In the genomic region with DNA sequence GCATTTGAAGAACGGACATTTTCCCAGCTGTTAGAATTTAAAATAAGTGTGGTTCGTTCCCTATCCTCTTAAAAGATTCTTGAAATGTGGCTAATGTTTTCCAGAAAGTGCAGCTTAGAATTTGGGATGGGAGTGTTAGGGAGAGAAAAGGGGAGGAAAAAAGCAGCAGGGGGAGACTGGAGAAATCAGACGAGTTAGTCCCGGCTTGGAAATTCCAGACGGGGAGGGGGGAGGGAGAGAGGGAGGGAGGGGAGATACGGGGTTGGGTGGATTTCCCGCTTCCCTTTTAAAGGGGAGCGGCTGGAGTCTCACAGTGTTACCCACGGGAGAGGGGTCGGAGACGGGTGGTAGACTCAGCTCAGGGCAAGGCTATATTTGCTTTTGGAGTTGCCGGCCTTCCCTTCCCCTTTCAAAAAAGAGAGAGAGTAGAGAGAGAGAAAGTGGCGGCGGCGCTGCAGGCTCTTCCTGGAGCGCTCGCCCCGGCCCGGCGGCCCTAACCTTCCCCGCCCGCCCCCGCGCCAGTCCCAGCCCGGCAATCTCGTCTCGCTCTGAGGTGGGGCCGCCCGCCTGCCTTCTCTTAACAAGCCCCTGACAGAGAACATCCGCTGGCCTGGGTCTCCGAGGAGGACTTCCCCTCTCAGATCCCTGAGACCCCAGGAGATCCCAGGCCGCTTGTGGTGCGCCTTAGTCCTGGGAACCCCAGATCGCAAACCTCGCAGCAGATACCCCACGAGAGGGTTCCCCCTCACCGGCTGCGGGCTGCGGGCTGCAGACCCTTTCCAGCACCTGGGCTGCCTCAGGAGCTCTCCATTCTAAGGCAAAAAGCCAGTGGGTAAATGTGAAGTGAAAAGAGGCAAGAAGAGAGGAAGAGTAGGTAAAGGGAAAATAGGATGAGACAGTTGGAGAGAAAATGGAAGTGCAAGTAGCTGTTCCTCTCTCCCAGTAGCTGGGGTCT, we compare ENCODE assay signal across 10 cellular contexts. TPM values are rescaled to one million over a fixed set of nuclear protein-coding genes. Genes with fewer than 3 reads are reported as not detected.
DNase-seq lines count a peak whose midpoint lies in the region; ATAC-seq, FAIRE-seq and TF ChIP-seq lines count a peak whose summit lies in the region.
"Had no signal": no experiment of that assay in that cellular context is flagged by ENCODE, and none has a peak within 500 bp of the region (broad histone marks: within the 10 kb centered on the region; RNA-seq: fewer than 3 reads in every experiment).

No MANE protein-coding gene starts in this region.

- TF ChIP-seq POLR2A in GM12891 (IDR thresholded peaks at IDR 0.05; ENCODE audit: low read depth, low read length): no peak

- H3K9me3 Mint-ChIP-seq in immature natural killer cell: peaks cover 0 to 5% (median 0%) of the 10 kb centered on the region in 6 donors
- H3K9me3 Mint-ChIP-seq: activated CD4-positive, alpha-beta memory T cell treated with anti-CD3 and anti-CD28 coated beads, Interleukin-2, amount 10 ng/mL, durations not matched to agents 7 days and 5 days had no signal

- peaks cover 43 to 56% (median 46%) of the 10 kb centered on the region in 3 donors for H3K27me3 Mint-ChIP-seq in immature natural killer cell (ENCODE audit: low read depth in 3 of 3)

- intact Hi-C loops in Panc1 (cut with micrococcal nuclease; ENCODE audit: unreplicated experiment): no loop called here

- peak; percentile 80 for ATAC-seq in Panc1
- no peak for ATAC-seq in left lobe of liver

- FAIRE-seq in GM12891 (lab: Jason Lieb, UNC) (no peak), RCC 7860 (lab: Jason Lieb, UNC) (no peak)

- no TSS peak for BruUV-seq in Panc1 (replicated peaks; lab: Mats Ljungman, UMichigan)

- no peaks in the 10 kb centered on the region; the same call in 1 of the 2 replicates for H3K27me3 ChIP-seq in Panc1 (ENCODE audit: control insufficient read depth, insufficient read depth, low read length)

- in situ Hi-C loops in Panc1 (cut with HindIII; ENCODE audit: low pct_unique_long_range_greater_than_20kb, low sequenced_read_pairs): no loop called here

- POLR2A ChIA-PET in Panc1 (lab: Charles Lee): interaction anchor here (0.6 kb wide), 4 partner anchors 11 to 33 kb away, joined by 3 to 12 read pairs (median 6); no protein-coding TSS in a partner anchor

- peaks cover 2% of the 10 kb centered on the region; the same call in 1 of the 2 replicates for H3K36me3 ChIP-seq in Panc1 (ENCODE audit: control insufficient read depth, insufficient read depth, low read length)

- no peak overlapping the region for H3K27ac Mint-ChIP-seq in immature natural killer cell
- H3K27ac Mint-ChIP-seq: activated CD4-positive, alpha-beta memory T cell treated with anti-CD3 and anti-CD28 coated beads, Interleukin-2, amount 10 ng/mL, durations not matched to agents 7 days and 5 days had no signal

- H3K4me1 Mint-ChIP-seq in immature natural killer cell: peaks cover under 1% of the 10 kb centered on the region in 2 donors

- H3K4me1 ChIP-seq in Panc1 (ENCODE audit: control insufficient read depth, insufficient read depth, low read length): peaks cover 57% of the 10 kb centered on the region
- H3K4me1 ChIP-seq: parathyroid adenoma had no signal

- CTCF ChIA-PET in Panc1 (lab: Charles Lee): interaction anchor here (0.6 to 1.3 kb wide), 3 partner anchors 29 to 190 kb away, joined by 4 to 10 read pairs (median 6); no protein-coding TSS in a partner anchor

- no peaks in the 10 kb centered on the region for H3K36me3 Mint-ChIP-seq in immature natural killer cell

- no peaks in the 10 kb centered on the region for H3K9me3 ChIP-seq in Panc1 (ENCODE audit: control insufficient read depth, insufficient read depth, low read depth, low read length)

- TF ChIP-seq CTCF in Panc1 (IDR thresholded peaks at IDR 0.05) (no peak), fibroblast of the aortic adventitia (IDR thresholded peaks at IDR 0.05; ENCODE audit: insufficient read depth, low read length) (no peak)

- DNase-seq in GM12891 (ENCODE audit: insufficient read length, low spot score): no peak
- DNase-seq in Panc1 (ENCODE audit: low read depth, low spot score): no peak
- no peak for DNase-seq in fibroblast of the aortic adventitia (ENCODE audit: low read depth)
- DNase-seq in retina: peak; percentile 42
- DNase-seq in RCC 7860 (ENCODE audit: low spot score): no peak
- DNase-seq in immature natural killer cell: no peak
- no peak for DNase-seq in left lobe of liver (ENCODE audit: low spot score)
- DNase-seq: activated CD4-positive, alpha-beta memory T cell treated with anti-CD3 and anti-CD28 coated beads, Interleukin-2, amount 10 ng/mL, durations not matched to agents 7 days and 5 days; PC-9 had no signal

- peak overlapping the region; percentile 34 to 57 for H3K4me3 ChIP-seq in Panc1 (ENCODE audit: low read depth in 2 of 2, low read length in 2 of 2)
- peak overlapping the region; percentile 52 for H3K4me3 ChIP-seq in fibroblast of the aortic adventitia (ENCODE audit: low read depth, low read length)
- H3K4me3 ChIP-seq: PC-9 had no signal

- H3K27ac ChIP-seq in Panc1 (ENCODE audit: low read length): peak overlapping the region; percentile 97
- H3K27ac ChIP-seq: parathyroid adenoma, PC-9 had no signal

- no peak overlapping the region for H3K4me3 Mint-ChIP-seq in immature natural killer cell
- H3K4me3 Mint-ChIP-seq: activated CD4-positive, alpha-beta memory T cell treated with anti-CD3 and anti-CD28 coated beads, Interleukin-2, amount 10 ng/mL, durations not matched to agents 7 days and 5 days had no signal

TF ChIP-seq in GM12891, 5 proteins besides CTCF, POLR2A, EP300 and RAD21:
- TF ChIP-seq PAX5 (IDR thresholded peaks at IDR 0.05; ENCODE audit: insufficient read depth, low read length, severe bottlenecking) (no peak), SPI1 (IDR thresholded peaks at IDR 0.05; ENCODE audit: low read depth, low read length) (0 out of 2 replicates have a peak, but pooled peaks have one; percentile 4)

RNA-seq across cellular contexts. Expression of a gene that starts 6.6 kb away (rescaled TPM):
- 6.8 TPM for polyA plus RNA-seq in GM12891 (2012; ENCODE audit: low read depth, missing spikeins)
- 109 TPM for total RNA-seq in Panc1 (2021; ENCODE audit: unreplicated experiment)
- 33.0 TPM for polyA plus RNA-seq in Panc1 (2012; ENCODE audit: insufficient read length)
- 0.49 and 5.0 TPM in 2 replicates for total RNA-seq in fibroblast of the aortic adventitia (ENCODE audit: low replicate concordance)
- polyA plus RNA-seq in immature natural killer cell: not detected
- total RNA-seq in left lobe of liver: 1.2 TPM
- total RNA-seq: activated CD4-positive, alpha-beta memory T cell treated with anti-CD3 and anti-CD28 coated beads, Interleukin-2, amount 10 ng/mL, durations not matched to agents 7 days and 5 days had no signal

RNA-seq across cellular contexts. Expression of a gene that starts 35.4 kb away (rescaled TPM):
- polyA plus RNA-seq in GM12891 (2012; ENCODE audit: low read depth, missing spikeins): not detected
- total RNA-seq in Panc1 (2021; ENCODE audit: unreplicated experiment) (0.77 TPM), fibroblast of the aortic adventitia (ENCODE audit: low replicate concordance) (not detected in 2 replicates), left lobe of liver (not detected)
- 1.6 TPM for polyA plus RNA-seq in Panc1 (2012; ENCODE audit: insufficient read length)
- polyA plus RNA-seq in immature natural killer cell: not detected
- total RNA-seq: activated CD4-positive, alpha-beta memory T cell treated with anti-CD3 and anti-CD28 coated beads, Interleukin-2, amount 10 ng/mL, durations not matched to agents 7 days and 5 days; PC-9 had no signal

RNA-seq across cellular contexts. Expression of a gene that starts 59.2 kb away (rescaled TPM):
- 87.0 TPM for polyA plus RNA-seq in GM12891 (2012; ENCODE audit: low read depth, missing spikeins)
- total RNA-seq in Panc1 (2021; ENCODE audit: unreplicated experiment): 371 TPM
- 299 TPM for polyA plus RNA-seq in Panc1 (2012; ENCODE audit: insufficient read length)
- total RNA-seq in fibroblast of the aortic adventitia (ENCODE audit: low replicate concordance): 72.6 and 89.5 TPM in 2 replicates
- polyA plus RNA-seq in immature natural killer cell: 100 to 1,000 TPM; 143 to 170 (median 148) TPM
- 53.4 TPM for total RNA-seq in left lobe of liver

Comparison
In these comparisons a context has a peak if more than half of its experiments do, and no peak if none do; other contexts are left out.
1. RNA of a gene that starts 6.6 kb away (total RNA-seq): 109 TPM in Panc1 (single experiment); 0.49 to 5.0 TPM in fibroblast of the aortic adventitia and 1.2 TPM in left lobe of liver (single experiment); every median in the first group is over 10 times any median in the second.